In genomic region chr11:125029431-125029830, GRCh38 we compare ENCODE assay signal across 1 cellular context. TPM values are rescaled to one million over a fixed set of nuclear protein-coding genes. Genes with fewer than 3 reads are reported as not detected.
"Had no signal": no experiment of that assay in that cellular context is flagged by ENCODE, and none has a peak within 500 bp of the region (broad histone marks: within the 10 kb centered on the region; RNA-seq: fewer than 3 reads in every experiment).

No MANE protein-coding gene starts in this region.

RNA-seq across cellular contexts. Expression of gene SLC37A2, which starts 33.7 kb away (rescaled TPM):
- total RNA-seq: G401 had no signal
